In genomic region chr2:113677327-113677726, GRCh38 we compare ENCODE assay signal across 14 cellular contexts. TPM values are rescaled to one million over a fixed set of nuclear protein-coding genes. Genes with fewer than 3 reads are reported as not detected.
DNase-seq lines count a peak whose midpoint lies in the region; ATAC-seq and TF ChIP-seq lines count a peak whose summit lies in the region.
"Had no signal": no experiment of that assay in that cellular context is flagged by ENCODE, and none has a peak within 500 bp of the region (broad histone marks: within the 10 kb centered on the region; RNA-seq: fewer than 3 reads in every experiment).

No MANE protein-coding gene starts in this region.

- peak overlapping the region in 5 of 10 donors; percentile 20 to 85 (median 73) for H3K27ac ChIP-seq in heart right ventricle
- H3K27ac ChIP-seq: C4-2B had no signal

- no peaks in the 10 kb centered on the region for H3K9me3 ChIP-seq in heart right ventricle

- no peak overlapping the region for H3K4me3 ChIP-seq in heart right ventricle
- H3K4me3 ChIP-seq: GM23338 had no signal

- H3K4me1 ChIP-seq in heart right ventricle, result peaks cover 0 to 32% (median 19%) of the 10 kb centered on the region in 9 donors
- H3K4me1 ChIP-seq: Caco-2 had no signal

- TF ChIP-seq CTCF in heart right ventricle (IDR thresholded peaks at IDR 0.05), result no peak

- no peaks in the 10 kb centered on the region for H3K36me3 ChIP-seq in heart right ventricle

- intact Hi-C loops in heart right ventricle (cut with DNase I), result no loop called here

- ATAC-seq in heart right ventricle (peak in 6 of 8 donors; percentile 38 to 89 (median 72)), GM21825 (IDR thresholded peaks at IDR 0.05; ENCODE audit: unreplicated experiment) (no peak)
- ATAC-seq: GM23338, HepG2 had no signal

- DNase-seq in Ammon's horn (ENCODE audit: low spot score) (peak; percentile 69), amniotic epithelial cell (ENCODE audit: low read depth) (peak; percentile 18), heart right ventricle (no peak), iris pigment epithelial cell (ENCODE audit: low read depth) (peak; percentile 19), SW 1271 (lab: John Stamatoyannopoulos, UW) (no peak)
- DNase-seq in activated T-cell treated with anti-CD3 and anti-CD28 coated beads, Interleukin-2, amount 50 U/mL, for 1 hour, result no peak
- DNase-seq: ACHN; Caco-2; CD4-positive, alpha-beta T cell; HCEC 1CT had no signal

- H3K27me3 ChIP-seq in heart right ventricle, result no peaks in the 10 kb centered on the region

- WGBS in heart right ventricle, 2 donors, result 53 to 65% methylated on average over 2 of the region's 2 CpGs

RNA-seq across cellular contexts. Expression of gene RABL2A, which starts 50.3 kb away (rescaled TPM):
- 10 to 100 TPM in 1 of 10 donors, 1 to 10 TPM in 9; 5.2 to 10.2 (median 7.3) TPM for total RNA-seq in heart right ventricle
- polyA plus RNA-seq in heart right ventricle, result 10 to 100 TPM in 1 of 2 donors, 1 to 10 TPM in 1; 3.5 to 14.9 TPM

Comparison
In these comparisons a context has a peak if more than half of its experiments do, and no peak if none do; other contexts are left out.
1. DNase-seq: peak in Ammon's horn (single experiment), amniotic epithelial cell (single experiment) and iris pigment epithelial cell (single experiment); none in heart right ventricle (0 of 2), activated T-cell treated with anti-CD3 and anti-CD28 coated beads, Interleukin-2, amount 50 U/mL, for 1 hour (single experiment) and SW 1271 (0 of 2).